ENCODE assay signal across 10 cellular contexts in the genomic region with DNA sequence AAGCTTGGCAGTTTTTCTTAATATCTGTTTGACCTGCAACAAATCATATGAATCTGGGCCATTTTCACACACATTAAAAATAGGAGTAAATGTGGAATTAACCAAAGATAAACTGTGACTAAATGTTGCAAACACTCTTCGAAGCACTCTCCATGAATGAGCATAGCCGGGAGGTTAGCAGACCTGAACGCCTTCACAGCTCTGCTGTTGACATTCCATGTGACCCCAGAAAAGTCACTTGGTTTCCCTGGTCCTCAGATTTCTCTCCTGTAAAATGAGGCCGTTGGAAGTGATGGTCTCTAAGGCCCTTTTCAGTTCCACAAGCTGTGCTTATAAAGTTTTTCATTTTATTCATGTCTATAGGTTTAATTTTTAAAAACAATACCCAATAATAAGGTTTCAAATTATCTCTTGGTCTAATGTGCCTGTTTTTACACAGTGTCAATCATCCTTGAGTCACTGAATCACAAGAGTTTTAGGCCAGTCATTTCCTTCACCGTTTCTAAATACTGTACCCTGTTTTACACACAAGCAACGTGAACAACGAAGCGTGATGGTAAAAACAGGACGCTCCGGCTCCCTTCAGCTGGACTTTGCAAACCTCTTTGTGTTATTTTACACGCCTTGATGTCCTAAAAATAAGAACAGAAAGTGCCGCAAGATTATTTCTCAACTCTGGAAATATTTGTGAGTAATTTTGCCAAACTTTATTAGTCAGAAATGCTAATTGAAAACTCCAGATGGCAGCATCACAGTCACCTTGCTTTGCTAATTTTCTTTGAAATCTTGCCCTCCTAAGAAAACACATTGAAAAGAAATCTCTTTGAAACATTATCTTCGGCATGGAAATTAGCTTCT. TPM values are rescaled to one million over a fixed set of nuclear protein-coding genes. Genes with fewer than 3 reads are reported as not detected.
DNase-seq lines count a peak whose midpoint lies in the region; ATAC-seq, FAIRE-seq and TF ChIP-seq lines count a peak whose summit lies in the region.
"Had no signal": no experiment of that assay in that cellular context is flagged by ENCODE, and none has a peak within 500 bp of the region (broad histone marks: within the 10 kb centered on the region; RNA-seq: fewer than 3 reads in every experiment).

No MANE protein-coding gene starts in this region.

- 25 to 49% (median 35%) methylated on average over 13 of the region's 13 CpGs for WGBS in psoas muscle, 3 donors
- WGBS in adrenal gland, 4 donors = 60 to 70% (median 67%) methylated on average over 13 of the region's 13 CpGs

- H3K9me3 ChIP-seq in psoas muscle (no peaks in the 10 kb centered on the region), adrenal gland (replicated peaks in 1 of 3) (no peaks in the 10 kb centered on the region)

- DNase-seq in GM12891 (ENCODE audit: insufficient read length, low spot score) (no peak), astrocyte of the spinal cord (ENCODE audit: low read depth, low spot score) (peak; percentile 50), psoas muscle (peak; percentile 32 to 79), epidermal melanocyte (ENCODE audit: insufficient read length, low spot score) (no peak), COLO829 (ENCODE audit: low spot score) (no peak), adrenal gland (no peak), D721Med (ENCODE audit: insufficient read length, low spot score) (no peak)
- DNase-seq: NCI-H1105 had no signal

- TF ChIP-seq POLR2A in GM12891 (IDR thresholded peaks at IDR 0.05; ENCODE audit: low read depth, low read length) (no peak), adrenal gland (IDR thresholded peaks at IDR 0.05) (no peak)

- ATAC-seq in HG02642 (IDR thresholded peaks at IDR 0.05; ENCODE audit: poor library complexity, unreplicated experiment) (peak; percentile 54), psoas muscle (peak; percentile 37 to 82 (median 66))

- H3K4me3 ChIP-seq in astrocyte of the spinal cord (ENCODE audit: low read depth, low read length) = no peak overlapping the region
- H3K4me3 ChIP-seq in psoas muscle = peak overlapping the region; percentile 9
- H3K4me3 ChIP-seq in adrenal gland = no peak overlapping the region
- H3K4me3 ChIP-seq: hepatocyte had no signal

- H3K27ac ChIP-seq in psoas muscle (peak overlapping the region; percentile 79), adrenal gland (no peak overlapping the region)
- H3K27ac ChIP-seq: hepatocyte had no signal

- in situ Hi-C loops in astrocyte of the spinal cord (cut with HindIII; ENCODE audit: low sequenced_read_pairs) = no loop called here

- FAIRE-seq in GM12891 (lab: Jason Lieb, UNC) (peak; percentile 5), D721Med (lab: Jason Lieb, UNC) (no peak)

- intact Hi-C loops in psoas muscle (cut with DNase I) = loop anchor here in 1 of 2 donors (5.0 kb wide), 1 partner anchor 39 kb away; the partner anchor contains the start of gene MET
- intact Hi-C loops in adrenal gland (cut with DNase I) = no loop called here

- H3K27me3 ChIP-seq in psoas muscle (ENCODE audit: insufficient read depth in 3 of 3, low read length in 2 of 3) (no peaks in the 10 kb centered on the region), adrenal gland (no peaks in the 10 kb centered on the region)
- H3K27me3 ChIP-seq: hepatocyte had no signal

- H3K4me1 ChIP-seq in psoas muscle (peaks cover 44% of the 10 kb centered on the region), adrenal gland (replicated peaks in 1 of 2) (no peaks in the 10 kb centered on the region)

- H3K36me3 ChIP-seq in psoas muscle (ENCODE audit: insufficient read depth in 1 of 2, low read depth in 1 of 2) (no peaks in the 10 kb centered on the region), adrenal gland (replicated peaks in 1 of 2) (no peaks in the 10 kb centered on the region)

- TF ChIP-seq CTCF in astrocyte of the spinal cord (IDR thresholded peaks at IDR 0.05; ENCODE audit: low read depth, low read length) (no peak), psoas muscle (IDR thresholded peaks at IDR 0.05) (peak; percentile 11), adrenal gland (IDR thresholded peaks at IDR 0.05) (no peak), D721Med (IDR thresholded peaks at IDR 0.05; ENCODE audit: insufficient read depth, missing control alignments) (no peak)

TF ChIP-seq in GM12891, 5 proteins besides CTCF, POLR2A, EP300 and RAD21:
- TF ChIP-seq SPI1 (IDR thresholded peaks at IDR 0.05; ENCODE audit: low read depth, low read length) (no peak), TAF1 (IDR thresholded peaks at IDR 0.05; ENCODE audit: low read depth, low read length) (no peak), POU2F2 (IDR thresholded peaks at IDR 0.05; ENCODE audit: low read depth, low read length) (no peak)

RNA-seq across cellular contexts. Expression of gene MET, which starts 38.6 kb away (rescaled TPM):
- not detected for polyA plus RNA-seq in GM12891 (2012; ENCODE audit: low read depth, missing spikeins)
- total RNA-seq in psoas muscle (10 to 100 TPM; 17.8 to 84.1 (median 29.3) TPM), adrenal gland (1 to 10 TPM in 2 of 8 donors, under 1 TPM in 6; 0.60 to 2.3 (median 0.84) TPM)
- polyA plus RNA-seq in psoas muscle (10 to 100 TPM in 2 of 3 donors, 1 to 10 TPM in 1; 5.9 to 50.3 (median 11.0) TPM), adrenal gland (under 1 TPM; 0.64 to 0.95 (median 0.81) TPM)

Comparison
In these comparisons a context has a peak if more than half of its experiments do, and no peak if none do; other contexts are left out.
1. DNase-seq: peak in astrocyte of the spinal cord (single experiment) and psoas muscle (2 of 2); none in GM12891 (single experiment), epidermal melanocyte (single experiment), COLO829 (single experiment), adrenal gland (0 of 7) and D721Med (single experiment).
2. RNA of gene MET, which starts 38.6 kb away (total RNA-seq): 17.8 to 84.1 TPM in psoas muscle; 0.60 to 2.3 TPM in adrenal gland; every median in the first group is over 4 times any median in the second.